ENCODE assay signal across 1 cellular context in the genomic region with DNA sequence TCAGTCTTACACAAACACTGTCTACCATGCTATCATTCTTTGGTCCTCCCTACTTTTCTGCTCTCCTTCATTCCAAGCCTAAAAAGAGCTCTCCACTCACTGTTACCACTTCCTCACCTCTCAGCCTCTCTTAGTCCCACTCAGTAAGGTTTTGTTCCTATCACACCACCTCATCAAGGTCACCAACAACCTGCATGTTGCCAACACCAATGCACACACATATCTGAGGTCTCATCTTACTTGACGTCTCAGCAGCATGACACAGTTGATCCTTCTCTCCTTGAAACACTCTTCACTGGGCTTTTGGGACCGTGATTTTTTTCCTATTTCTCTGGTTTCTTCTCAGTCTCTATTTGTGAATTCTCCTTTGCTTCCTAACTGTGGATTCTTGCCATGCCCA.
TF ChIP-seq lines count a peak whose summit lies in the region.

No MANE protein-coding gene starts in this region.

TF ChIP-seq in GM12878, 131 proteins besides CTCF, POLR2A, EP300 and RAD21:
- TF ChIP-seq EED (IDR thresholded peaks at IDR 0.05; ENCODE audit: low read depth): no peak
- no peak for TF ChIP-seq YY1 (IDR thresholded peaks at IDR 0.05; ENCODE audit: low read depth, low read length)
- no peak for TF ChIP-seq SUPT20H (IDR thresholded peaks at IDR 0.05; ENCODE audit: borderline replicate concordance, control insufficient read depth, low read depth, low read length)
- TF ChIP-seq SP1 (IDR thresholded peaks at IDR 0.05; ENCODE audit: low read depth, low read length): no peak
- TF ChIP-seq SPI1 (IDR thresholded peaks at IDR 0.05; ENCODE audit: borderline replicate concordance, insufficient read depth, low read depth, low read length): 0 out of 2 replicates have a peak, but pooled peaks have one; percentile 31
